In genomic region chr2:194725169-194725568, GRCh38 we compare ENCODE assay signal across 22 cellular contexts.
DNase-seq lines count a peak whose midpoint lies in the region; ATAC-seq and TF ChIP-seq lines count a peak whose summit lies in the region.
"Had no signal": no experiment of that assay in that cellular context is flagged by ENCODE, and none has a peak within 500 bp of the region (broad histone marks: within the 10 kb centered on the region; RNA-seq: fewer than 3 reads in every experiment).

No MANE protein-coding gene starts in this region.

- H3K4me3 Mint-ChIP-seq in mesothelial cell of epicardium: no peak overlapping the region
- H3K4me3 Mint-ChIP-seq: CD14-positive monocyte; CD4-positive, alpha-beta T cell; HFFc6 had no signal

- H3K27ac ChIP-seq in RWPE2 (ENCODE audit: poor library complexity, severe bottlenecking): no peak overlapping the region
- H3K27ac ChIP-seq: A549; BLaER1 treated with 17β-estradiol and CSF1 and Interleukin-3, amounts not matched to agents 10 nM and 100 nM had no signal

- H3K27ac Mint-ChIP-seq in mesothelial cell of epicardium: peak overlapping the region; percentile 64
- H3K27ac Mint-ChIP-seq: CD14-positive monocyte; CD4-positive, alpha-beta T cell; HFFc6 had no signal

- H3K9me3 ChIP-seq in RWPE2 (ENCODE audit: severe bottlenecking): no peaks in the 10 kb centered on the region
- H3K9me3 ChIP-seq: A549; BE2C; BLaER1 treated with 17β-estradiol and CSF1 and Interleukin-3, amounts not matched to agents 10 nM and 100 nM; Caco-2; HAP-1 had no signal

- H3K27me3 Mint-ChIP-seq in mesothelial cell of epicardium (ENCODE audit: low read depth): no peaks in the 10 kb centered on the region
- H3K27me3 Mint-ChIP-seq: CD4-positive, alpha-beta T cell had no signal

- H3K4me1 ChIP-seq in RWPE2 (ENCODE audit: insufficient read depth, poor library complexity, severe bottlenecking): peaks cover 3% of the 10 kb centered on the region
- H3K4me1 ChIP-seq: A549; BE2C; BLaER1 treated with 17β-estradiol and CSF1 and Interleukin-3, amounts not matched to agents 10 nM and 100 nM; Caco-2; HAP-1 had no signal

- no peaks in the 10 kb centered on the region for H3K27me3 ChIP-seq in RWPE2 (ENCODE audit: insufficient read depth, poor library complexity, severe bottlenecking)
- H3K27me3 ChIP-seq: BE2C; BLaER1 treated with 17β-estradiol and CSF1 and Interleukin-3, amounts not matched to agents 10 nM and 100 nM had no signal

- no peak for TF ChIP-seq CTCF in RWPE2 (IDR thresholded peaks at IDR 0.05; ENCODE audit: poor library complexity, severe bottlenecking)
- TF ChIP-seq CTCF in epithelial cell of esophagus (IDR thresholded peaks at IDR 0.05; ENCODE audit: insufficient read depth, low read depth, low read length, missing control alignments): no peak
- TF ChIP-seq CTCF in mesothelial cell of epicardium (IDR thresholded peaks at IDR 0.05; ENCODE audit: unreplicated experiment): no peak

- H3K36me3 ChIP-seq in RWPE2 (ENCODE audit: low read depth): no peaks in the 10 kb centered on the region
- H3K36me3 ChIP-seq: BE2C; BLaER1 treated with 17β-estradiol and CSF1 and Interleukin-3, amounts not matched to agents 10 nM and 100 nM; HAP-1 had no signal

- no peak overlapping the region for H3K4me3 ChIP-seq in RWPE2 (ENCODE audit: severe bottlenecking)
- H3K4me3 ChIP-seq in epithelial cell of esophagus (ENCODE audit: low read length): no peak overlapping the region
- H3K4me3 ChIP-seq: A549; BLaER1 treated with 17β-estradiol and CSF1 and Interleukin-3, amounts not matched to agents 10 nM and 100 nM; HAP-1 had no signal

- H3K36me3 Mint-ChIP-seq in mesothelial cell of epicardium: no peaks in the 10 kb centered on the region
- H3K36me3 Mint-ChIP-seq: CD14-positive monocyte had no signal

- DNase-seq in HPDE6-E6E7 (ENCODE audit: extremely low spot score): peak; percentile 21
- no peak for DNase-seq in RWPE2 (ENCODE audit: low spot score)
- peak; percentile 73 for DNase-seq in epithelial cell of esophagus (ENCODE audit: low read depth)
- DNase-seq in mesothelial cell of epicardium (ENCODE audit: low spot score in 2 of 2, unreplicated experiment in 2 of 2): no peak
- no peak for DNase-seq in activated CD4-positive, alpha-beta T cell treated with anti-CD3 and anti-CD28 coated beads for 1 hour
- no peak for DNase-seq in COR-L47 (lab: John Stamatoyannopoulos, UW)
- DNase-seq: 8988T; ACHN; AML-193; BE2C; Caco-2; CD4-positive, alpha-beta T cell; DMS79; EL; GDM1; GOT3; HFFc6 had no signal

- peaks cover 6% of the 10 kb centered on the region for H3K9me3 Mint-ChIP-seq in mesothelial cell of epicardium
- H3K9me3 Mint-ChIP-seq: CD4-positive, alpha-beta T cell had no signal

- H3K4me1 Mint-ChIP-seq in mesothelial cell of epicardium: peaks cover 27% of the 10 kb centered on the region
- H3K4me1 Mint-ChIP-seq: CD14-positive monocyte had no signal

- ATAC-seq in RWPE2 (ENCODE audit: low read depth) (peak; percentile 56; the same call in 2 of the 3 replicates), esophagus mucosa (no peak)
- ATAC-seq: A549 had no signal

Comparison
In these comparisons a context has a peak if more than half of its experiments do, and no peak if none do; other contexts are left out.
1. DNase-seq: peak in HPDE6-E6E7 (single experiment) and epithelial cell of esophagus (single experiment); none in RWPE2 (single experiment), mesothelial cell of epicardium (0 of 2), activated CD4-positive, alpha-beta T cell treated with anti-CD3 and anti-CD28 coated beads for 1 hour (single experiment) and COR-L47 (single experiment).